40 cellular contexts compared by ENCODE assay signal in the genomic region with DNA sequence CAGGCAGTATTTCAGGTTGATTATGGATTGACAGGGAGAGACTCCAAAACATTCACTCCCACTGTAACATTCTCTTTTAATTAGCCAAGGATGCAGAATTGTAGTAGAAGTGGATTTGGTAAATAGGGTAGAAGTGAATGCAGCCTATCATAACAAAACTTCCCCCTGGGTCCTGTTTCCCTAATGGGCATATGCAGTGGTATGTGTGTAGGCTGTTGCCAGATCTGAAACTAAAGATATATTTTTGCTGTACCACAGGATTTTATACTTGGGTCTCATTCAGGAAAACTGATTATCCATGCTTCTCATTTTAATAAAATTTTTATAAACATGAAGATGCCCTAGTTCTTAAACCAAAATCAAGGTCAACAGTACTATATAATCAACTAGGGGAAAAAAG.
"Had no signal": no experiment of that assay in that cellular context is flagged by ENCODE, and none has a peak within 500 bp of the region (broad histone marks: within the 10 kb centered on the region; RNA-seq: fewer than 3 reads in every experiment).

No MANE protein-coding gene starts in this region.

- H3K36me3 ChIP-seq: adrenal gland, brain microvascular endothelial cell, breast epithelium, cardiac muscle cell had no signal

- ATAC-seq: activated naive CD4-positive, alpha-beta T cell treated with anti-CD3 and anti-CD28 coated beads, Interleukin-2, amount 50 U/mL, for 72 hours; activated naive CD8-positive, alpha-beta T cell treated with anti-CD3 and anti-CD28 coated beads, Interleukin-2, amount 50 U/mL, for 24 hours; activated T-cell treated with anti-CD3 and anti-CD28 coated beads, Interleukin-2, amount 50 U/mL, for 4 hours; activated T-cell treated with anti-CD3 and anti-CD28 coated beads, Interleukin-2, amount 50 U/mL, for 72 hours; body of pancreas had no signal

- H3K4me3 Mint-ChIP-seq: activated naive CD4-positive, alpha-beta T cell treated with anti-CD3 and anti-CD28 coated beads for 36 hours; activated naive CD4-positive, alpha-beta T cell treated with anti-CD3 and anti-CD28 coated beads, Interleukin-2, amount 10 ng/mL, durations not matched to agents 7 days and 5 days; activated naive CD4-positive, alpha-beta T cell treated with anti-CD3 and anti-CD28 coated beads, Interleukin-2, amount 50 U/mL, for 24 hours; activated naive CD8-positive, alpha-beta T cell; activated naive CD8-positive, alpha-beta T cell treated with anti-CD3 and anti-CD28 coated beads for 36 hours; activated naive CD8-positive, alpha-beta T cell treated with anti-CD3 and anti-CD28 coated beads, Interleukin-2, amount 10 ng/mL, durations not matched to agents 7 days and 5 days; activated naive CD8-positive, alpha-beta T cell treated with anti-CD3 and anti-CD28 coated beads, Interleukin-2, amount 50 U/mL, for 24 hours; activated T-cell treated with anti-CD3 and anti-CD28 coated beads, Interleukin-2, amount 50 U/mL, for 24 hours; activated T-cell treated with anti-CD3 and anti-CD28 coated beads, Interleukin-2, amount 50 U/mL, for 4 hours; activated T-cell treated with anti-CD3 and anti-CD28 coated beads, Interleukin-2, amount 50 U/mL, for 72 hours; activated T-helper 1 cell treated with anti-CD3 and anti-CD28 coated beads, Interleukin-12 subunit alpha, Interleukin-12 subunit beta, Interleukin-2, Interleukin-4 antibody, amounts not matched to agents 30 ng/mL and 10 ng/mL and 1 ng/mL, durations not matched to agents 14 hours and 24 hours and 36 hours; brain; central memory CD8-positive, alpha-beta T cell had no signal

- H3K27ac Mint-ChIP-seq: activated naive CD4-positive, alpha-beta T cell treated with anti-CD3 and anti-CD28 coated beads for 36 hours; activated naive CD4-positive, alpha-beta T cell treated with anti-CD3 and anti-CD28 coated beads, Interleukin-2, amount 10 ng/mL, durations not matched to agents 7 days and 5 days; activated naive CD4-positive, alpha-beta T cell treated with anti-CD3 and anti-CD28 coated beads, Interleukin-2, amount 50 U/mL, for 24 hours; activated naive CD4-positive, alpha-beta T cell treated with anti-CD3 and anti-CD28 coated beads, Interleukin-2, amount 50 U/mL, for 72 hours; activated naive CD8-positive, alpha-beta T cell; activated naive CD8-positive, alpha-beta T cell treated with anti-CD3 and anti-CD28 coated beads for 36 hours; activated naive CD8-positive, alpha-beta T cell treated with anti-CD3 and anti-CD28 coated beads, Interleukin-2, amount 10 ng/mL, durations not matched to agents 7 days and 5 days; activated naive CD8-positive, alpha-beta T cell treated with anti-CD3 and anti-CD28 coated beads, Interleukin-2, amount 50 U/mL, for 24 hours; activated T-cell treated with anti-CD3 and anti-CD28 coated beads, Interleukin-2, amount 50 U/mL, for 24 hours; activated T-cell treated with anti-CD3 and anti-CD28 coated beads, Interleukin-2, amount 50 U/mL, for 72 hours; activated T-helper 1 cell treated with anti-CD3 and anti-CD28 coated beads, Interleukin-12 subunit alpha, Interleukin-12 subunit beta, Interleukin-2, Interleukin-4 antibody, amounts not matched to agents 30 ng/mL and 10 ng/mL and 1 ng/mL, durations not matched to agents 14 hours and 24 hours and 36 hours; activated T-helper 2 cell treated with anti-CD3 and anti-CD28 coated beads, Interferon-gamma antibody, Interleukin-2, Interleukin-4, amounts not matched to agents 10 μg/mL and 5 μg/mL and 100 μg/mL, durations not matched to agents 14 hours and 24 hours and 36 hours; brain had no signal

- H3K4me3 ChIP-seq: adrenal gland, ascending aorta, body of pancreas, breast epithelium, cardiac muscle cell had no signal

- H3K9me3 ChIP-seq: adrenal gland, ascending aorta, body of pancreas, breast epithelium had no signal

- H3K4me1 Mint-ChIP-seq: activated naive CD4-positive, alpha-beta T cell treated with anti-CD3 and anti-CD28 coated beads, Interleukin-2, amount 10 ng/mL, durations not matched to agents 7 days and 5 days; activated naive CD8-positive, alpha-beta T cell treated with anti-CD3 and anti-CD28 coated beads, Interleukin-2, amount 50 U/mL, for 24 hours had no signal

- FAIRE-seq: astrocyte, bronchial epithelial cell had no signal

- H3K27me3 Mint-ChIP-seq: activated naive CD4-positive, alpha-beta T cell treated with anti-CD3 and anti-CD28 coated beads, Interleukin-2, amount 10 ng/mL, durations not matched to agents 7 days and 5 days; activated naive CD4-positive, alpha-beta T cell treated with anti-CD3 and anti-CD28 coated beads, Interleukin-2, amount 50 U/mL, for 24 hours; activated naive CD8-positive, alpha-beta T cell; activated naive CD8-positive, alpha-beta T cell treated with anti-CD3 and anti-CD28 coated beads for 36 hours; activated naive CD8-positive, alpha-beta T cell treated with anti-CD3 and anti-CD28 coated beads, Interleukin-2, amount 10 ng/mL, durations not matched to agents 7 days and 5 days; activated naive CD8-positive, alpha-beta T cell treated with anti-CD3 and anti-CD28 coated beads, Interleukin-2, amount 50 U/mL, for 24 hours; activated T-cell treated with anti-CD3 and anti-CD28 coated beads, Interleukin-2, amount 50 U/mL, for 24 hours; brain; central memory CD8-positive, alpha-beta T cell had no signal

- H3K9me3 Mint-ChIP-seq: activated naive CD4-positive, alpha-beta T cell treated with anti-CD3 and anti-CD28 coated beads for 36 hours; activated naive CD4-positive, alpha-beta T cell treated with anti-CD3 and anti-CD28 coated beads, Interleukin-2, amount 10 ng/mL, durations not matched to agents 7 days and 5 days; activated naive CD4-positive, alpha-beta T cell treated with anti-CD3 and anti-CD28 coated beads, Interleukin-2, amount 50 U/mL, for 24 hours; activated naive CD4-positive, alpha-beta T cell treated with anti-CD3 and anti-CD28 coated beads, Interleukin-2, amount 50 U/mL, for 72 hours; activated naive CD8-positive, alpha-beta T cell treated with anti-CD3 and anti-CD28 coated beads for 36 hours; activated naive CD8-positive, alpha-beta T cell treated with anti-CD3 and anti-CD28 coated beads, Interleukin-2, amount 50 U/mL, for 24 hours; activated T-cell treated with anti-CD3 and anti-CD28 coated beads, Interleukin-2, amount 50 U/mL, for 24 hours; activated T-cell treated with anti-CD3 and anti-CD28 coated beads, Interleukin-2, amount 50 U/mL, for 4 hours; activated T-helper 1 cell treated with anti-CD3 and anti-CD28 coated beads, Interleukin-12 subunit alpha, Interleukin-12 subunit beta, Interleukin-2, Interleukin-4 antibody, amounts not matched to agents 30 ng/mL and 10 ng/mL and 1 ng/mL, durations not matched to agents 14 hours and 24 hours and 36 hours; activated T-helper 2 cell treated with anti-CD3 and anti-CD28 coated beads, Interferon-gamma antibody, Interleukin-2, Interleukin-4, amounts not matched to agents 10 μg/mL and 5 μg/mL and 100 μg/mL, durations not matched to agents 14 hours and 24 hours and 36 hours; brain; central memory CD8-positive, alpha-beta T cell had no signal

- DNase-seq: activated effector memory CD4-positive, alpha-beta T cell treated with anti-CD3 and anti-CD28 coated beads, Interleukin-2, amount 50 U/mL, for 16 hours; activated effector memory CD4-positive, alpha-beta T cell treated with Interleukin-2 at 50 U/mL for 16 hours; activated gamma-delta T cell; activated gamma-delta T cell treated with Interleukin-2 at 50 U/mL for 16 hours; activated naive CD4-positive, alpha-beta T cell; activated naive CD4-positive, alpha-beta T cell treated with anti-CD3 and anti-CD28 coated beads for 36 hours; activated naive CD4-positive, alpha-beta T cell treated with anti-CD3 and anti-CD28 coated beads, Interleukin-2, amount 10 ng/mL, durations not matched to agents 7 days and 5 days; activated naive CD4-positive, alpha-beta T cell treated with anti-CD3 and anti-CD28 coated beads, Interleukin-2, amount 50 U/mL, for 16 hours; activated naive CD4-positive, alpha-beta T cell treated with Interleukin-2 at 50 U/mL for 16 hours; activated naive CD8-positive, alpha-beta T cell treated with anti-CD3 and anti-CD28 coated beads for 36 hours; activated naive CD8-positive, alpha-beta T cell treated with anti-CD3 and anti-CD28 coated beads, Interleukin-2, amount 10 ng/mL, durations not matched to agents 7 days and 5 days; activated naive CD8-positive, alpha-beta T cell treated with anti-CD3 and anti-CD28 coated beads, Interleukin-2, amount 50 U/mL, for 24 hours; activated T-cell treated with anti-CD3 and anti-CD28 coated beads for 4 hours; activated T-cell treated with anti-CD3 and anti-CD28 coated beads, Interleukin-2, amount 50 U/mL, for 1 hour; activated T-cell treated with anti-CD3 and anti-CD28 coated beads, Interleukin-2, amount 50 U/mL, for 24 hours; activated T-cell treated with anti-CD3 and anti-CD28 coated beads, Interleukin-2, amount 50 U/mL, for 4 hours; activated T-cell treated with anti-CD3 and anti-CD28 coated beads, Interleukin-2, amount 50 U/mL, for 48 hours; activated T-cell treated with anti-CD3 and anti-CD28 coated beads, Interleukin-2, amount 50 U/mL, for 72 hours; adrenal gland; amniotic stem cell; amygdala; anterior cingulate cortex; aorta; body of pancreas; brain microvascular endothelial cell; caudate nucleus; central memory CD4-positive, alpha-beta T cell; cerebellar nuclear complex had no signal

- H3K27me3 ChIP-seq: adrenal gland, ascending aorta, body of pancreas, brain microvascular endothelial cell, breast epithelium, cardiac muscle cell had no signal

- H3K4me1 ChIP-seq: adrenal gland, ascending aorta, body of pancreas, breast epithelium had no signal
